Comparison of ENCODE assay signal across 2 cellular contexts in the genomic region with DNA sequence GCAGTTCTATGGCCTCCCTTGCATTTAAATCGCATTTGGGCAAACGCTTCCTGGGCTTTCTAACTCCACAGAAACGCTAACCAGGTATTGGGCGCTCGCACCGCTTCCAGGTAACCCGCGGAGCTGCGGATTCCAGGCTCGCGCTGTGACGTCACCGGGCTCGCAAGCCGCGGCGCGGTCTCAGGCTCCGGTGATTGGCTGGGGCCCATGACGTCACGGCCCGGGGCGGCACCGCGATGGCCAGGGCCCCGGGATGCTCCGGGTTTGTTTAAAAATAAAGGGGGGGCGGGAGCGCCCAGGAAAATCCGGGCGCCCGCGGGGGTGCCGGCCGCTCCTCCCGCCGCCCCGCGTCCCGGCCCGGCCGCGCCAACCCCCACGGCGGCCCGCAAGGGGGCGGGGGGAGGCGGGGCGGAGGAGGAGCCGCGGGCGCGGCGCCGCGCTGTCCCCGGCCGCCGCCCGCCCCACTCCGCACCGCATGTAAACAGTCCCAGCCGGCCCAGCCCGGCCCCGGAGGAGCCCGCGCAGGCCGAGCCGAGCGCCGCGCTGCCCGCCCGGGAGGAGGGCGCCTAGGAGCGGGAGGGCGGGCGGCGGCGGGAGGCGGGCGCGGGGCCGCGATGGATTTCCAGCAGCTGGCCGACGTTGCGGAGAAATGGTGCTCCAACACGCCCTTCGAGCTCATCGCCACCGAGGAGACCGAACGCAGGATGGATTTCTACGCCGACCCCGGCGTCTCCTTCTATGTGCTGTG.
TF ChIP-seq lines count a peak whose summit lies in the region.

MTURN (plus strand) TSS at position 464 of the 748 bp plus-strand sequence; CDS start at position 615, 151 bp downstream.

TF ChIP-seq in HEK293, 187 proteins besides CTCF, POLR2A, EP300 and RAD21 (continued from another document):
- peak; percentile 98 for TF ChIP-seq ATF2 (tag by site-specific recombination; IDR thresholded peaks at IDR 0.05; ENCODE audit: low read depth)
- peak; percentile 12; the same call in 1 of the 2 replicates for TF ChIP-seq ZNF394 (tag by site-specific recombination; IDR thresholded peaks at IDR 0.05; ENCODE audit: borderline replicate concordance)
- TF ChIP-seq ZBTB20 (tag by site-specific recombination; IDR thresholded peaks at IDR 0.05): peak; percentile 61; the same call in 1 of the 2 replicates
- 0 out of 2 replicates have a peak, but pooled peaks have one; percentile 36 for TF ChIP-seq KLF10 (tag by site-specific recombination; IDR thresholded peaks at IDR 0.05)
- TF ChIP-seq ZNF211 (tag by site-specific recombination; IDR thresholded peaks at IDR 0.05; ENCODE audit: low read depth): no peak
- TF ChIP-seq ZNF664 (tag by site-specific recombination; IDR thresholded peaks at IDR 0.05): no peak
- TF ChIP-seq SP2 (tag by site-specific recombination; IDR thresholded peaks at IDR 0.05): peak; percentile 50
- peak; percentile 97 for TF ChIP-seq ZNF629 (tag by site-specific recombination; IDR thresholded peaks at IDR 0.05)
- peak; percentile 31 for TF ChIP-seq ZBTB8A (tag by site-specific recombination; IDR thresholded peaks at IDR 0.05)
- TF ChIP-seq ZNF670 (tag by site-specific recombination; IDR thresholded peaks at IDR 0.05; ENCODE audit: low read depth): no peak
- TF ChIP-seq ZNF140 (tag by site-specific recombination; IDR thresholded peaks at IDR 0.05): no peak
- peak; percentile 25; the same call in 1 of the 2 replicates for TF ChIP-seq ZEB2 (tag by site-specific recombination; IDR thresholded peaks at IDR 0.05)

TF ChIP-seq in SK-N-SH, 30 proteins besides CTCF, POLR2A, EP300 and RAD21 (continued from another document):
- TF ChIP-seq, protein P1, sequence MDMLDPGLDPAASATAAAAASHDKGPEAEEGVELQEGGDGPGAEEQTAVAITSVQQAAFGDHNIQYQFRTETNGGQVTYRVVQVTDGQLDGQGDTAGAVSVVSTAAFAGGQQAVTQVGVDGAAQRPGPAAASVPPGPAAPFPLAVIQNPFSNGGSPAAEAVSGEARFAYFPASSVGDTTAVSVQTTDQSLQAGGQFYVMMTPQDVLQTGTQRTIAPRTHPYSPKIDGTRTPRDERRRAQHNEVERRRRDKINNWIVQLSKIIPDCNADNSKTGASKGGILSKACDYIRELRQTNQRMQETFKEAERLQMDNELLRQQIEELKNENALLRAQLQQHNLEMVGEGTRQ (IDR thresholded peaks at IDR 0.05; ENCODE audit: borderline replicate concordance, low read depth, low read length): no peak
- TF ChIP-seq CHD2 (IDR thresholded peaks at IDR 0.05; ENCODE audit: low read length, partially characterized antibody) (peak; percentile 32), FOXJ3 (CRISPR knock-in tag; IDR thresholded peaks at IDR 0.05) (no peak), IRF3 (IDR thresholded peaks at IDR 0.05; ENCODE audit: low read depth, low read length) (peak; percentile 20; the same call in 1 of the 2 replicates), TEAD4 (IDR thresholded peaks at IDR 0.05; ENCODE audit: borderline replicate concordance, insufficient read depth) (no peak), NRF1 (IDR thresholded peaks at IDR 0.05; ENCODE audit: low read depth, low read length) (0 out of 2 replicates have a peak, but pooled peaks have one; percentile 40), SIN3A (IDR thresholded peaks at IDR 0.05; ENCODE audit: borderline replicate concordance, low read depth, low read length) (no peak), EZH2phosphoT487 (IDR thresholded peaks at IDR 0.05; ENCODE audit: borderline replicate concordance, low read depth) (no peak), MEF2A (IDR thresholded peaks at IDR 0.05; ENCODE audit: borderline replicate concordance, low read depth) (no peak), PBX3 (IDR thresholded peaks at IDR 0.05) (no peak), ELF1 (IDR thresholded peaks at IDR 0.05) (no peak), TAF1 (IDR thresholded peaks at IDR 0.05; ENCODE audit: borderline replicate concordance, low read depth, low read length) (no peak), POLR2AphosphoS5 (IDR thresholded peaks at IDR 0.05; ENCODE audit: low read depth, low read length) (no peak), RFX5 (IDR thresholded peaks at IDR 0.05; ENCODE audit: low read length) (peak; percentile 90), MAX (IDR thresholded peaks at IDR 0.05; ENCODE audit: low read depth) (no peak; the same call in none of the 2 replicates), RCOR1 (IDR thresholded peaks at IDR 0.05; ENCODE audit: low read length) (peak; percentile 37; the same call in 1 of the 2 replicates), RXRA (IDR thresholded peaks at IDR 0.05; ENCODE audit: borderline replicate concordance, low read depth) (no peak)
- TF ChIP-seq, protein P2, sequence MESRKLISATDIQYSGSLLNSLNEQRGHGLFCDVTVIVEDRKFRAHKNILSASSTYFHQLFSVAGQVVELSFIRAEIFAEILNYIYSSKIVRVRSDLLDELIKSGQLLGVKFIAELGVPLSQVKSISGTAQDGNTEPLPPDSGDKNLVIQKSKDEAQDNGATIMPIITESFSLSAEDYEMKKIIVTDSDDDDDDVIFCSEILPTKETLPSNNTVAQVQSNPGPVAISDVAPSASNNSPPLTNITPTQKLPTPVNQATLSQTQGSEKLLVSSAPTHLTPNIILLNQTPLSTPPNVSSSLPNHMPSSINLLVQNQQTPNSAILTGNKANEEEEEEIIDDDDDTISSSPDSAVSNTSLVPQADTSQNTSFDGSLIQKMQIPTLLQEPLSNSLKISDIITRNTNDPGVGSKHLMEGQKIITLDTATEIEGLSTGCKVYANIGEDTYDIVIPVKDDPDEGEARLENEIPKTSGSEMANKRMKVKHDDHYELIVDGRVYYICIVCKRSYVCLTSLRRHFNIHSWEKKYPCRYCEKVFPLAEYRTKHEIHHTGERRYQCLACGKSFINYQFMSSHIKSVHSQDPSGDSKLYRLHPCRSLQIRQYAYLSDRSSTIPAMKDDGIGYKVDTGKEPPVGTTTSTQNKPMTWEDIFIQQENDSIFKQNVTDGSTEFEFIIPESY (IDR thresholded peaks at IDR 0.05; ENCODE audit: borderline replicate concordance, low read depth): no peak
- TF ChIP-seq, protein P3, sequence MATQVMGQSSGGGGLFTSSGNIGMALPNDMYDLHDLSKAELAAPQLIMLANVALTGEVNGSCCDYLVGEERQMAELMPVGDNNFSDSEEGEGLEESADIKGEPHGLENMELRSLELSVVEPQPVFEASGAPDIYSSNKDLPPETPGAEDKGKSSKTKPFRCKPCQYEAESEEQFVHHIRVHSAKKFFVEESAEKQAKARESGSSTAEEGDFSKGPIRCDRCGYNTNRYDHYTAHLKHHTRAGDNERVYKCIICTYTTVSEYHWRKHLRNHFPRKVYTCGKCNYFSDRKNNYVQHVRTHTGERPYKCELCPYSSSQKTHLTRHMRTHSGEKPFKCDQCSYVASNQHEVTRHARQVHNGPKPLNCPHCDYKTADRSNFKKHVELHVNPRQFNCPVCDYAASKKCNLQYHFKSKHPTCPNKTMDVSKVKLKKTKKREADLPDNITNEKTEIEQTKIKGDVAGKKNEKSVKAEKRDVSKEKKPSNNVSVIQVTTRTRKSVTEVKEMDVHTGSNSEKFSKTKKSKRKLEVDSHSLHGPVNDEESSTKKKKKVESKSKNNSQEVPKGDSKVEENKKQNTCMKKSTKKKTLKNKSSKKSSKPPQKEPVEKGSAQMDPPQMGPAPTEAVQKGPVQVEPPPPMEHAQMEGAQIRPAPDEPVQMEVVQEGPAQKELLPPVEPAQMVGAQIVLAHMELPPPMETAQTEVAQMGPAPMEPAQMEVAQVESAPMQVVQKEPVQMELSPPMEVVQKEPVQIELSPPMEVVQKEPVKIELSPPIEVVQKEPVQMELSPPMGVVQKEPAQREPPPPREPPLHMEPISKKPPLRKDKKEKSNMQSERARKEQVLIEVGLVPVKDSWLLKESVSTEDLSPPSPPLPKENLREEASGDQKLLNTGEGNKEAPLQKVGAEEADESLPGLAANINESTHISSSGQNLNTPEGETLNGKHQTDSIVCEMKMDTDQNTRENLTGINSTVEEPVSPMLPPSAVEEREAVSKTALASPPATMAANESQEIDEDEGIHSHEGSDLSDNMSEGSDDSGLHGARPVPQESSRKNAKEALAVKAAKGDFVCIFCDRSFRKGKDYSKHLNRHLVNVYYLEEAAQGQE (IDR thresholded peaks at IDR 0.05; ENCODE audit: low read depth, low read length): 0 out of 2 replicates have a peak, but pooled peaks have one; percentile 23
